Comparison of ENCODE assay signal across 18 cellular contexts in the genomic region with DNA sequence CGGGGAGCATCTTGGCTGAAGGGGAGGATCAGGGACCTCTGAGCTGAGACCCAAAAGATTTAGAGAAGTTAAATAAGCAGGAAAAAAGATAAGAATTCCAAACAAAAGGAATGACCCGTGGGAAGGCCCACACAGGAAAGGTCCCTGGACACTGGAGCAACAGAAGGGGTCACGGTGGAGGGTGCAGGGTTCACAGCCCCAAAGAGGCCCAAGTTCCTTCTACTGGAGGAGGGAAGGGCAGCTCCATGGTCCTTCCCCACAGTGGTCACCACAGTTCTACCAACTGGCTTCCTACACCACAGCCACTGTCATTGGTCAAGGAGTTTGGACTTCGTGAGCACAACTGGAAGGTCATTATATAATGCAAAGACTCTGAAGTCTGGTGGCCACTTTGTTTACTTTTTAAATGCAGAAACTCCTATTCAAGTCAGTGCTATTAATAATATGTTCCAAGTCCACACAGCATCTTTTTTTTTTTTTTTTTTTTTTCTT. TPM values are rescaled to one million over a fixed set of nuclear protein-coding genes. Genes with fewer than 3 reads are reported as not detected.
DNase-seq lines count a peak whose midpoint lies in the region; ATAC-seq, FAIRE-seq and TF ChIP-seq lines count a peak whose summit lies in the region.
"Had no signal": no experiment of that assay in that cellular context is flagged by ENCODE, and none has a peak within 500 bp of the region (broad histone marks: within the 10 kb centered on the region; RNA-seq: fewer than 3 reads in every experiment).

No MANE protein-coding gene starts in this region.

- H3K36me3 ChIP-seq in HepG2 (replicated peaks in 1 of 2; ENCODE audit: control insufficient read depth in 1 of 2, insufficient read depth in 2 of 2, low read length in 2 of 2) = 0 out of 5 replicates have a peak, but pooled peaks cover 2 to 3% of the 10 kb centered on the region in 2 experiments

- H3K4me3 ChIP-seq in HepG2 (replicated peaks in 1 of 3; ENCODE audit: insufficient read depth in 1 of 3, low read depth in 2 of 3, low read length in 3 of 3) = no peak overlapping the region

- TF ChIP-seq CTCF in HepG2 (CRISPR knock-in tag; IDR thresholded peaks at IDR 0.05) = no peak

- no peaks in the 10 kb centered on the region for H3K27me3 ChIP-seq in HepG2 (ENCODE audit: control insufficient read depth in 1 of 2, insufficient read depth in 2 of 2, low read length in 2 of 2)

- POLR2A ChIA-PET in HepG2 (lab: Yijun Ruan, JAX) (interaction anchor here (1.4 kb wide), 1 partner anchor 22 kb away, joined by 6 read pairs; no protein-coding TSS in a partner anchor), HEK293T (lab: Yijun Ruan, JAX) (no interaction called here)

- no peaks in the 10 kb centered on the region for H3K9me3 Mint-ChIP-seq in T-helper 2 cell treated with Interferon-gamma antibody and Interleukin-4, amounts not matched to agents 5 μg/mL and 100 μg/mL, for 36 hours
- H3K9me3 Mint-ChIP-seq: activated T-helper 2 cell treated with anti-CD3 and anti-CD28 coated beads, Interferon-gamma antibody, Interleukin-2, Interleukin-4, amounts not matched to agents 10 μg/mL and 5 μg/mL and 100 μg/mL, durations not matched to agents 14 hours and 24 hours and 36 hours had no signal

- H3K27me3 Mint-ChIP-seq in T-helper 2 cell treated with Interferon-gamma antibody and Interleukin-4, amounts not matched to agents 5 μg/mL and 100 μg/mL, for 36 hours (ENCODE audit: low read depth) = peaks cover 15% of the 10 kb centered on the region
- H3K27me3 Mint-ChIP-seq: stimulated activated memory B cell treated with anti-CD40 and anti-IgM and Interleukin-4, amounts not matched to agents 10 μg/mL and 1 μg/mL and 100 μg/mL, for 72 hours had no signal

- H3K27ac Mint-ChIP-seq in T-helper 2 cell treated with Interferon-gamma antibody and Interleukin-4, amounts not matched to agents 5 μg/mL and 100 μg/mL, for 36 hours = no peak overlapping the region
- H3K27ac Mint-ChIP-seq: activated T-helper 2 cell treated with anti-CD3 and anti-CD28 coated beads, Interferon-gamma antibody, Interleukin-2, Interleukin-4, amounts not matched to agents 10 μg/mL and 5 μg/mL and 100 μg/mL, durations not matched to agents 14 hours and 24 hours and 36 hours; stimulated activated memory B cell treated with anti-CD40 and anti-IgM and Interleukin-4, amounts not matched to agents 10 μg/mL and 1 μg/mL and 100 μg/mL, for 72 hours had no signal

- no peak for TF ChIP-seq POLR2A in HepG2 (IDR thresholded peaks at IDR 0.05; ENCODE audit: insufficient read depth in 1 of 2, low read depth in 2 of 2, low read length in 2 of 2)

- peaks cover 51% of the 10 kb centered on the region for H3K79me2 ChIP-seq in HepG2 (ENCODE audit: insufficient read depth, low read length)

- no TSS peak for BruUV-seq in HepG2 (replicated peaks; lab: Mats Ljungman, UMichigan)

- no peak for TF ChIP-seq RAD21 in HepG2 (CRISPR knock-in tag; IDR thresholded peaks at IDR 0.05)

- ATAC-seq in HepG2 = no peak; the same call in 2 of the 3 replicates
- ATAC-seq in HG03469 (IDR thresholded peaks at IDR 0.05; ENCODE audit: unreplicated experiment) = no peak
- ATAC-seq: activated CD4-positive, CD25-positive, alpha-beta regulatory T cell treated with anti-CD3 and anti-CD28 coated beads, Interleukin-2, amount 50 U/mL, for 24 hours; stimulated activated memory B cell treated with anti-CD40 and anti-IgM and Interleukin-4, amounts not matched to agents 10 μg/mL and 1 μg/mL and 100 μg/mL, for 72 hours had no signal

- peak overlapping the region; percentile 32; the same call in 1 of the 2 replicates for H3K4me2 ChIP-seq in HepG2 (ENCODE audit: low read depth, low read length)

- CTCF ChIA-PET in HepG2 (lab: Yijun Ruan, JAX; ENCODE audit: low intra/inter-chr PET ratio, low total read pairs) (no interaction called here), HEK293T (lab: Yijun Ruan, JAX) (no interaction called here)

- H3K9me3 ChIP-seq in HepG2 (ENCODE audit: low read length) = no peaks in the 10 kb centered on the region

- DNase-seq in LHCN-M2 (ENCODE audit: low read depth) = peak; percentile 25
- no peak for DNase-seq in caudate nucleus (lab: John Stamatoyannopoulos, UW)
- no peak for DNase-seq in HepG2 (ENCODE audit: low spot score)
- no peak for DNase-seq in substantia nigra (lab: John Stamatoyannopoulos, UW)
- DNase-seq in superior temporal gyrus (ENCODE audit: extremely low spot score) = no peak
- DNase-seq in HEK293T (ENCODE audit: extremely low spot score) = no peak
- no peak for DNase-seq in T-helper 2 cell treated with Interferon-gamma antibody and Interleukin-4, amounts not matched to agents 5 μg/mL and 100 μg/mL, for 36 hours (ENCODE audit: low spot score)
- DNase-seq: Calu3, GDM1, Kasumi-1, NCI-H146, T-helper 2 cell had no signal

- no peak overlapping the region for H2AFZ ChIP-seq in HepG2 (ENCODE audit: low read length)

- TF ChIP-seq EP300 in HepG2 (IDR thresholded peaks at IDR 0.05; ENCODE audit: low read depth in 2 of 2, low read length in 2 of 2) = no peak
- no peak for TF ChIP-seq EP300 in HepG2 (CRISPR knock-in tag; IDR thresholded peaks at IDR 0.05; ENCODE audit: borderline replicate concordance)

- no peak overlapping the region for H3K4me3 Mint-ChIP-seq in T-helper 2 cell treated with Interferon-gamma antibody and Interleukin-4, amounts not matched to agents 5 μg/mL and 100 μg/mL, for 36 hours
- H3K4me3 Mint-ChIP-seq: stimulated activated memory B cell treated with anti-CD40 and anti-IgM and Interleukin-4, amounts not matched to agents 10 μg/mL and 1 μg/mL and 100 μg/mL, for 72 hours had no signal

- no peak for FAIRE-seq in HepG2 (lab: Jason Lieb, UNC)
- FAIRE-seq: GM12892 had no signal

- intact Hi-C loops in HepG2 (cut with micrococcal nuclease; ENCODE audit: unreplicated experiment) = no loop called here

- H3K36me3 Mint-ChIP-seq in T-helper 2 cell treated with Interferon-gamma antibody and Interleukin-4, amounts not matched to agents 5 μg/mL and 100 μg/mL, for 36 hours (ENCODE audit: low read depth) = no peaks in the 10 kb centered on the region
- H3K36me3 Mint-ChIP-seq: stimulated activated memory B cell treated with anti-CD40 and anti-IgM and Interleukin-4, amounts not matched to agents 10 μg/mL and 1 μg/mL and 100 μg/mL, for 72 hours had no signal

- no peak overlapping the region for H3K9ac ChIP-seq in HepG2 (ENCODE audit: insufficient read depth, low read depth, low read length)

- H3K4me1 ChIP-seq in HepG2 (ENCODE audit: insufficient read depth, low read length) = peaks cover 59% of the 10 kb centered on the region

- peak overlapping the region; percentile 89 for H3K27ac ChIP-seq in caudate nucleus (ENCODE audit: low read depth, low read length)
- H3K27ac ChIP-seq in HepG2 (ENCODE audit: extremely low read length, insufficient read depth, low read length) = no peak overlapping the region
- H3K27ac ChIP-seq in substantia nigra (ENCODE audit: low read depth, low read length, poor library complexity, severe bottlenecking) = peak overlapping the region; percentile 78
- H3K27ac ChIP-seq: epithelial cell of prostate had no signal

- H4K20me1 ChIP-seq in HepG2 (ENCODE audit: insufficient read depth, low read length) = no peaks in the 10 kb centered on the region

- in situ Hi-C loops in HepG2 (cut with HindIII; ENCODE audit: extremely low pct_ligation_motif_present, low pct_unique_long_range_greater_than_20kb) = no loop called here

- no peaks in the 10 kb centered on the region for H3K4me1 Mint-ChIP-seq in T-helper 2 cell treated with Interferon-gamma antibody and Interleukin-4, amounts not matched to agents 5 μg/mL and 100 μg/mL, for 36 hours (ENCODE audit: low read depth)
- H3K4me1 Mint-ChIP-seq: stimulated activated memory B cell treated with anti-CD40 and anti-IgM and Interleukin-4, amounts not matched to agents 10 μg/mL and 1 μg/mL and 100 μg/mL, for 72 hours had no signal

- 63% methylated on average over 4 of the region's 4 CpGs for WGBS in HepG2 (ENCODE audit: low lambda C conversion rate)

TF ChIP-seq in HepG2, 621 proteins besides CTCF, POLR2A, EP300 and RAD21 (continues in another document):
- no peak for TF ChIP-seq ZNF577 (CRISPR knock-in tag; IDR thresholded peaks at IDR 0.05; ENCODE audit: borderline replicate concordance, low read depth)

TF ChIP-seq in HEK293T, 16 proteins besides CTCF, POLR2A, EP300 and RAD21 (continues in another document):
- TF ChIP-seq ELF4 (IDR thresholded peaks at IDR 0.05) = no peak
- no peak for TF ChIP-seq FOXA1 (IDR thresholded peaks at IDR 0.05)
- TF ChIP-seq SUZ12 (IDR thresholded peaks at IDR 0.05) = no peak
- no peak for TF ChIP-seq FOXM1 (IDR thresholded peaks at IDR 0.05; ENCODE audit: borderline replicate concordance)

RNA-seq across cellular contexts. Expression of a gene that starts 5.4 kb away (rescaled TPM):
- total RNA-seq in LHCN-M2 (2014; rRNA removed) = 13.5 and 22.2 TPM in 2 replicates
- 10.0 TPM for polyA plus RNA-seq in LHCN-M2 (2012)
- total RNA-seq in HepG2 (2016; rRNA removed; fragmentation: Illumina TruSeq; extraction: Trizol) = 10.4 and 12.5 TPM in 2 replicates
- total RNA-seq in HepG2 (2016; cell fraction: cytosol; rRNA removed; fragmentation: Illumina TruSeq; extraction: Trizol; ENCODE audit: low read depth) = 7.3 and 11.5 TPM in 2 replicates
- total RNA-seq in HepG2 (2016; cell fraction: insoluble cytoplasmic fraction; rRNA removed; fragmentation: Illumina TruSeq; extraction: Trizol) = 10.9 and 12.2 TPM in 2 replicates
- 9.5 and 12.2 TPM in 2 replicates for total RNA-seq in HepG2 (2016; cell fraction: membrane; rRNA removed; fragmentation: Illumina TruSeq; extraction: Trizol)
- total RNA-seq in HepG2 (2016; cell fraction: nucleus; rRNA removed; fragmentation: Illumina TruSeq; extraction: Trizol) = 14.5 and 19.4 TPM in 2 replicates
- polyA plus RNA-seq in HepG2 (2011; rRNA removed) = 19.5 and 19.7 TPM in 2 replicates
- polyA plus RNA-seq in HepG2 (2011; cell fraction: cytosol; rRNA removed) = 11.6 and 12.9 TPM in 2 replicates
- polyA plus RNA-seq in HepG2 (2011; cell fraction: nucleus; rRNA removed) = 29.5 and 36.3 TPM in 2 replicates
- polyA plus RNA-seq in HepG2 (2012) = 8.1 and 8.7 TPM in 2 replicates
- 1.3 and 1.9 TPM in 2 replicates for polyA plus RNA-seq in HepG2 (2016; cell fraction: cytosol; fragmentation: Illumina TruSeq; extraction: Trizol; ENCODE audit: low read depth)
- polyA plus RNA-seq in HepG2 (2016; cell fraction: insoluble cytoplasmic fraction; fragmentation: Illumina TruSeq; extraction: Trizol; ENCODE audit: low read depth) = 7.6 and 8.0 TPM in 2 replicates
- 3.9 and 4.6 TPM in 2 replicates for polyA plus RNA-seq in HepG2 (2016; cell fraction: membrane; fragmentation: Illumina TruSeq; extraction: Trizol; ENCODE audit: low read depth)
- 22.5 and 23.5 TPM in 2 replicates for polyA plus RNA-seq in HepG2 (2016; cell fraction: nucleus; fragmentation: Illumina TruSeq; extraction: Trizol; ENCODE audit: insufficient read depth, low read depth)
- polyA minus RNA-seq in HepG2 (2011; rRNA and poly(A)+ RNA removed; ENCODE audit: low replicate concordance) = 80.5 and 82.8 TPM in 2 replicates
- 15.5 and 21.5 TPM in 2 replicates for polyA minus RNA-seq in HepG2 (2011; cell fraction: cytosol; rRNA and poly(A)+ RNA removed)
- polyA minus RNA-seq in HepG2 (2011; cell fraction: nucleus; rRNA and poly(A)+ RNA removed) = 34.5 and 38.3 TPM in 2 replicates
